In the genomic region with DNA sequence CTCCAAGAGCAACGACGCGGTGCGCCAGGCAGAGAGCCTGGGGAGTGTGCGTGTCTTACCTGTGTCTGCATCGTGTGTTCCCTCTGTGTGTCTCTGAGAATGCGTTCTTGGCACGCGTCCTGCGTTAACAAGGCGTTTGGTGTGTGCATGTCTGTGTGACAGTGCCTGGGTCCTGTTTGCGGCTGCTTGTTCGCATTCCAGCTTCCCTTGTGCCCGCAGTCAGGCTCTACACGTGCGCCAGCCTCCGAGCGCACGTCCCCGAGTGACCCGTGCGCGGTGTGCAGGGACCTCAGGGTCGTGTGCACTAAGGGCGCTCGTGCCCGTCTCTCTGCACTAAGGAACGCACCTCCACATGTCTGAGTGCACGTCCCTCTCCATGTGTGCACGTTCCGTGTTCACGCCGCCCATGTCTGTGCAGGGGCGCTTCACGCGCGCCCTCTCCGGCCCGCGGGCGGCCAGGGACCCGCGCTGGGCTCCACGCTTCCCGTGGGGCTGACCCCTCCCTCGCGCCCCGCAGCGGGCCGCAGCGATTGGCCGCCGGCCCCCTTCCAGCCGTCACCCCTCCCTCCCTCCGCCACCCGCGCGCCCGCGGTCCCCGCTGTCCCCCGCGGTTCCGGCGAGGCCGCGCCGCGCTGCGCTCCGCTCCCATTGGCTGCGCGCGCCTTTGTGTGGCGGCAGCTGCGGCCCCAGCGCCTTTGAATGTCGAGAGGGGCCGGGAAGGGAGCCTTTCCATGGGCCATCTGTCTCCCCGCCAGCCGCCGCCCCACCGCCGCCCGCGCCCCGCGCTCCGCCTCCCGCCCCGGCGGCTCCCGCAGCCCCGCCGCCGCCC, we compare ENCODE assay signal across 8 cellular contexts.
A peak's percentile ranks its signal among the peaks of the same experiment; 100 is the strongest.
DNase-seq lines count a peak whose midpoint lies in the region; ATAC-seq and TF ChIP-seq lines count a peak whose summit lies in the region.

No MANE protein-coding gene starts in this region.

- no peaks in the 10 kb centered on the region for H3K79me2 ChIP-seq in Karpas-422 (ENCODE audit: low read length)

- peak overlapping the region; percentile 64 to 95 for H3K27ac Mint-ChIP-seq in natural killer cell

- no peaks in the 10 kb centered on the region for H3K9me2 ChIP-seq in Karpas-422 (replicated peaks; ENCODE audit: insufficient read depth, low read length)

- H3K36me3 ChIP-seq in WERI-Rb-1: peaks cover 11% of the 10 kb centered on the region
- H3K36me3 ChIP-seq in esophagus muscularis mucosa: no peaks in the 10 kb centered on the region
- H3K36me3 ChIP-seq in Karpas-422 (ENCODE audit: insufficient read depth, low read length): no peaks in the 10 kb centered on the region

- H3K4me3 ChIP-seq in WERI-Rb-1 (ENCODE audit: low read depth, low read length): peak overlapping the region; percentile 67
- H3K4me3 ChIP-seq in esophagus muscularis mucosa: peak overlapping the region; percentile 64 to 72 (median 68)
- no peak overlapping the region for H3K4me3 ChIP-seq in Karpas-422 (ENCODE audit: low read length)

- H3K4me1 Mint-ChIP-seq in natural killer cell: peaks cover 59% of the 10 kb centered on the region in 2 donors

- TF ChIP-seq POLR2A in esophagus muscularis mucosa (IDR thresholded peaks at IDR 0.05; ENCODE audit: low read depth): no peak

- intact Hi-C loops in esophagus muscularis mucosa (cut with DNase I) (loop anchor here (10.0 kb wide), 1 partner anchor 159 kb away; a partner anchor contains a TSS), natural killer cell (cut with micrococcal nuclease) (loop anchor here (10.0 kb wide), 2 partner anchors 649 to 1591 kb away; no protein-coding TSS in a partner anchor)

- no peak overlapping the region for H2AFZ ChIP-seq in Karpas-422 (ENCODE audit: low read length)

- WGBS in esophagus muscularis mucosa: 16% methylated on average over 7 of the region's 96 CpGs

- H3K4me2 ChIP-seq in Karpas-422 (ENCODE audit: low read depth, low read length, poor library complexity, severe bottlenecking): no peak overlapping the region

- H3K9me3 Mint-ChIP-seq in natural killer cell: no peaks in the 10 kb centered on the region

- H3K9me3 ChIP-seq in WERI-Rb-1 (ENCODE audit: severe bottlenecking) (no peaks in the 10 kb centered on the region), esophagus muscularis mucosa (no peaks in the 10 kb centered on the region), Karpas-422 (ENCODE audit: low read length) (no peaks in the 10 kb centered on the region)

- no peaks in the 10 kb centered on the region for H4K20me1 ChIP-seq in Karpas-422 (ENCODE audit: insufficient read depth, low read depth, low read length)

- H3K27ac ChIP-seq in WERI-Rb-1: peak overlapping the region; percentile 96
- H3K27ac ChIP-seq in esophagus muscularis mucosa (replicated peaks in 1 of 4): peak overlapping the region in 1 of 4 donors; percentile 44
- no peak overlapping the region for H3K27ac ChIP-seq in Karpas-422 (ENCODE audit: low read length)

- ATAC-seq in natural killer cell: peak; percentile 33 to 57 (median 56)
- no peak for ATAC-seq in omental fat pad (ENCODE audit: low FRiP score)
- ATAC-seq in HG02571 (IDR thresholded peaks at IDR 0.05; ENCODE audit: unreplicated experiment): no peak

- TF ChIP-seq CTCF in WERI-Rb-1 (IDR thresholded peaks at IDR 0.05; ENCODE audit: low read depth, low read length) (0 out of 2 replicates have a peak, but pooled peaks have one; percentile 2), esophagus muscularis mucosa (IDR thresholded peaks at IDR 0.05) (no peak), natural killer cell (IDR thresholded peaks at IDR 0.05) (no peak), omental fat pad (IDR thresholded peaks at IDR 0.05) (no peak)

- DNase-seq in DMS 273 treated with DMSO at 0.1 percent for 48 hours (lab: John Stamatoyannopoulos, UW): peak; percentile 43
- DNase-seq in M059J (ENCODE audit: low read depth): peak; percentile 49
- DNase-seq in WERI-Rb-1: peak; percentile 85
- DNase-seq in esophagus muscularis mucosa (ENCODE audit: extremely low spot score): no peak
- DNase-seq in natural killer cell: peak; percentile 55
- no peak for DNase-seq in omental fat pad (ENCODE audit: low spot score)
- DNase-seq in Karpas-422: no peak

- H3K27me3 ChIP-seq in WERI-Rb-1 (ENCODE audit: insufficient read depth, low read depth, severe bottlenecking) (no peaks in the 10 kb centered on the region), esophagus muscularis mucosa (peaks cover 0 to 12% (median 0%) of the 10 kb centered on the region in 4 donors), Karpas-422 (ENCODE audit: low read length) (no peaks in the 10 kb centered on the region)

- no peak overlapping the region for H3K9ac ChIP-seq in Karpas-422 (ENCODE audit: low read length)

- H3K27me3 Mint-ChIP-seq in natural killer cell (ENCODE audit: low read depth in 2 of 2): no peaks in the 10 kb centered on the region

- H3K4me1 ChIP-seq in esophagus muscularis mucosa (peaks cover 19 to 46% (median 41%) of the 10 kb centered on the region in 4 donors), Karpas-422 (ENCODE audit: low read length) (peaks cover 2% of the 10 kb centered on the region; the same call in 1 of the 2 replicates)

- H3K36me3 Mint-ChIP-seq in natural killer cell: no peaks in the 10 kb centered on the region

- peak overlapping the region; percentile 87 for H3K4me3 Mint-ChIP-seq in natural killer cell

- no peak for TF ChIP-seq EP300 in esophagus muscularis mucosa (IDR thresholded peaks at IDR 0.05)

Comparison
In these comparisons a context has a peak if more than half of its experiments do, and no peak if none do; other contexts are left out.
1. DNase-seq: peak in DMS 273 treated with DMSO at 0.1 percent for 48 hours (single experiment), M059J (single experiment), WERI-Rb-1 (single experiment) and natural killer cell (single experiment); none in esophagus muscularis mucosa (single experiment), omental fat pad (single experiment) and Karpas-422 (single experiment).
2. ATAC-seq: peak in natural killer cell (3 of 3); none in omental fat pad (single experiment) and HG02571 (single experiment).